Comparison of ENCODE assay signal across 8 cellular contexts in the genomic region with DNA sequence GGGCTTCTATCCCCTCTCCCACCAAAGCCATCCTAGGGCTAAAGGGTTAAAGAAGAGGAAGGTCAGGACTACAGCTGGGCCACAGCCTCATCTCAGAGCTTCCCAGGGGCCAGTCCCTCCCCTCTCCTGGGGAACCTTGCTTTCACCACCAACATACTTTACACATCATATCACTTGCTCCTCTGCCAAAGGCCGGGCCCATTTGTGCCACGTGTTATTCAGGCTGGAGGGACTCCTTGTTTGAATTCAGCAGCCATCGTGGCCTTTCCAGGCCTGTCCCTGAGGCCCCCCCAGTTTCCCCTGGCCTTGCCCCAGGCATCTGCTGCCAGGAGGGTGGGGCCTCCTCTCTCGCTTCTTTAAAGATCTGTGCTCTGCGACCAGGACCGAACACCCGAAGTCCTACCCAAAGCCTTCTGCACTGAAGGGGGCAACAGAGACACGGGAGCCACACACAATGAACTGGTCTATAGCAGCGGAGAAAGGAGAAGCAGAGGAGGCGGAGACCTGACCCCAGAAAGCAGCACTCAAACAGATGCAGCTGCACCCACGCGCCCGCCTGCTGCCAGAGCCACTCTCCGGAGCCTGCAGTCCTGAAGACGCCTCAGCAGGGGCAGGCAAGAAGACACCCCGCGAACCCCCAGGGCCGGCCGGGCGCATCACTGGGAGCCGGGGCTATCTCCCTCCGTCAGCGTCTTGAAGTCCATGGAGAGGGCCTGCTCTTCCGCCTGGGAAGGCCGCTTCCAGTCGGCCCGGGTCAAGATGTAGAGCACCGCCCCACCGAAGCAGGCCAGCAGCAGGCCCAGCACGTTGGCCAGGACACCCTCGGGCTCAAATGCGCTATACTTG. TPM values are rescaled to one million over a fixed set of nuclear protein-coding genes. Genes with fewer than 3 reads are reported as not detected.
DNase-seq lines count a peak whose midpoint lies in the region; ATAC-seq and TF ChIP-seq lines count a peak whose summit lies in the region.

No MANE protein-coding gene starts in this region.

- H3K4me3 ChIP-seq in Peyer's patch, result no peak overlapping the region

- H3K4me1 ChIP-seq in Peyer's patch, result peaks cover 0 to 66% (median 7%) of the 10 kb centered on the region in 4 donors

- H3K27ac ChIP-seq in C4-2B (peak overlapping the region; percentile 92), Peyer's patch (peak overlapping the region; percentile 19 to 81 (median 66))

- no peaks in the 10 kb centered on the region for H3K9me3 ChIP-seq in Peyer's patch

- no peaks in the 10 kb centered on the region for H3K27me3 ChIP-seq in Peyer's patch

- TF ChIP-seq CTCF in C4-2B (conservative IDR thresholded peaks at IDR 0.05), result no peak
- TF ChIP-seq CTCF in Peyer's patch (IDR thresholded peaks at IDR 0.05), result no peak
- no peak for TF ChIP-seq CTCF in omental fat pad (IDR thresholded peaks at IDR 0.05)

- DNase-seq in Peyer's patch (peak in 2 of 3 donors; percentile 60 to 73), epidermal melanocyte (ENCODE audit: insufficient read length, low spot score) (peak; percentile 39), omental fat pad (ENCODE audit: low spot score) (peak; percentile 52), NCI-H524 (lab: John Stamatoyannopoulos, UW) (no peak), LoVo (ENCODE audit: low spot score) (no peak)

- no peak for TF ChIP-seq POLR2A in Peyer's patch (IDR thresholded peaks at IDR 0.05)

- peak; percentile 62 for ATAC-seq in omental fat pad (ENCODE audit: low FRiP score)
- ATAC-seq in HG03175 (IDR thresholded peaks at IDR 0.05; ENCODE audit: unreplicated experiment), result no peak
- no peak for ATAC-seq in HG03571 (IDR thresholded peaks at IDR 0.05; ENCODE audit: unreplicated experiment)

- no peaks in the 10 kb centered on the region for H3K36me3 ChIP-seq in Peyer's patch

RNA-seq across cellular contexts. Expression of gene CYB561, which starts 12.1 kb away (rescaled TPM):
- total RNA-seq in Peyer's patch (100 to 1,000 TPM in 2 of 4 donors, 10 to 100 TPM in 2; 42.9 to 161 (median 98.5) TPM), omental fat pad (10 to 100 TPM; 19.9 to 22.3 (median 20.5) TPM)

RNA-seq across cellular contexts. Expression of gene ACE, which starts 42.9 kb away (rescaled TPM):
- total RNA-seq in Peyer's patch, result 1,000 to 10,000 TPM in 2 of 4 donors, 100 to 1,000 TPM in 1, 10 to 100 TPM in 1; 42.9 to 1,678 (median 1,106) TPM
- 10 to 100 TPM in 2 of 4 donors, 1 to 10 TPM in 2; 4.2 to 20.2 (median 12.0) TPM for total RNA-seq in omental fat pad

Comparison
In these comparisons a context has a peak if more than half of its experiments do, and no peak if none do; other contexts are left out.
1. DNase-seq: peak in Peyer's patch (2 of 3), epidermal melanocyte (single experiment) and omental fat pad (single experiment); none in NCI-H524 (0 of 2) and LoVo (single experiment).